In genomic region chr7:100705753-100706671, GRCh38 we compare ENCODE assay signal across 8 cellular contexts. TPM values are rescaled to one million over a fixed set of nuclear protein-coding genes. Genes with fewer than 3 reads are reported as not detected.
DNase-seq lines count a peak whose midpoint lies in the region; TF ChIP-seq lines count a peak whose summit lies in the region.

TSS of gene POP7 (plus strand) at chr7:100706121. CDS start at chr7:100706831, 710 bp downstream.

- intact Hi-C loops in stomach (cut with DNase I; ENCODE audit: low total_unique reads): loop anchor here (10.0 kb wide), 1 partner anchor 149 kb away; the partner anchor contains the start of gene SLC12A9

- no peaks in the 10 kb centered on the region; the same call in 1 of the 2 replicates for H3K36me3 ChIP-seq in ES-I3 (ENCODE audit: insufficient read depth, low read length)
- H3K36me3 ChIP-seq in HAP-1 (replicated peaks): peaks cover 22% of the 10 kb centered on the region
- H3K36me3 ChIP-seq in MM.1S (replicated peaks; ENCODE audit: insufficient read depth, low read length): no peaks in the 10 kb centered on the region; the same call in 1 of the 2 replicates
- H3K36me3 ChIP-seq in neural cell (ENCODE audit: insufficient read depth, low read length): no peaks in the 10 kb centered on the region
- H3K36me3 ChIP-seq in stomach: peaks cover 0 to 8% (median 5%) of the 10 kb centered on the region in 4 donors

- H3K4me3 ChIP-seq in HAP-1 (peak within 1 kb of the TSS; percentile 99), MM.1S (ENCODE audit: low read length) (peak within 1 kb of the TSS; percentile 96), neural cell (ENCODE audit: low read length) (peak within 1 kb of the TSS; percentile 87), stomach (peak within 1 kb of the TSS; percentile 75 to 90 (median 84))

- H4K20me1 ChIP-seq in MM.1S (ENCODE audit: insufficient read depth, low read length) (no peaks in the 10 kb centered on the region), neural cell (ENCODE audit: insufficient read depth) (no peaks in the 10 kb centered on the region)

- TF ChIP-seq RAD21 in neural cell (conservative IDR thresholded peaks at IDR 0.05): no peak

- peaks cover 4% of the 10 kb centered on the region; the same call in 1 of the 2 replicates for H3F3A ChIP-seq in MM.1S (ENCODE audit: insufficient read depth, low read length)
- no peaks in the 10 kb centered on the region for H3F3A ChIP-seq in neural cell (ENCODE audit: insufficient read depth, low read length, poor library complexity, severe bottlenecking)

- H3K79me2 ChIP-seq in MM.1S (ENCODE audit: low read length) (peaks cover 16% of the 10 kb centered on the region), neural cell (replicated peaks; ENCODE audit: insufficient read depth, low read length) (peaks cover 14% of the 10 kb centered on the region)

- H3K9ac ChIP-seq in ES-I3 (ENCODE audit: low read depth, low read length) (peak within 1 kb of the TSS; percentile 87), MM.1S (ENCODE audit: low read length) (peak within 1 kb of the TSS; percentile 95), neural cell (ENCODE audit: low read length) (peak within 1 kb of the TSS; percentile 91)

- no peak for TF ChIP-seq POLR2A in stomach (IDR thresholded peaks at IDR 0.05)

- TF ChIP-seq CTCF in MM.1S (IDR thresholded peaks at IDR 0.05; ENCODE audit: low read length): no peak
- no peak for TF ChIP-seq CTCF in neural cell (IDR thresholded peaks at IDR 0.05; ENCODE audit: poor library complexity, severe bottlenecking)
- TF ChIP-seq CTCF in stomach (IDR thresholded peaks at IDR 0.05): no peak

- no peaks in the 10 kb centered on the region; the same call in 1 of the 2 replicates for H3K27me3 ChIP-seq in HAP-1 (ENCODE audit: low read depth)
- H3K27me3 ChIP-seq in MM.1S (replicated peaks; ENCODE audit: insufficient read depth, low read length): peaks cover 27% of the 10 kb centered on the region
- H3K27me3 ChIP-seq in neural cell (ENCODE audit: insufficient read depth, low read depth, low read length): no peaks in the 10 kb centered on the region
- no peaks in the 10 kb centered on the region for H3K27me3 ChIP-seq in stomach

- H3K9me2 ChIP-seq in MM.1S (replicated peaks; ENCODE audit: insufficient read depth, low read length) (no peaks in the 10 kb centered on the region), neural cell (ENCODE audit: insufficient read depth, low read length) (no peaks in the 10 kb centered on the region)

- H3K27ac ChIP-seq in MM.1S (ENCODE audit: low read length) (peak within 1 kb of the TSS; percentile 83), neural cell (ENCODE audit: low read length) (peak within 1 kb of the TSS; percentile 82), stomach (peak within 1 kb of the TSS; percentile 91 to 97 (median 92))

- peaks cover 3% of the 10 kb centered on the region; the same call in 1 of the 2 replicates for H3K4me1 ChIP-seq in ES-I3 (ENCODE audit: insufficient read depth, low read length)
- peaks cover 10% of the 10 kb centered on the region for H3K4me1 ChIP-seq in HAP-1
- H3K4me1 ChIP-seq in MM.1S (ENCODE audit: low read length): peaks cover 8% of the 10 kb centered on the region; the same call in 1 of the 2 replicates
- peaks cover 13 to 29% (median 28%) of the 10 kb centered on the region in 4 donors for H3K4me1 ChIP-seq in stomach

- in situ Hi-C loops in HAP-1 (cut with MboI; ENCODE audit: low sequenced_read_pairs): loop anchor here (5.0 kb wide), 1 partner anchor 146 kb away; the partner anchor contains the start of gene SLC12A9

- WGBS in stomach, 5 donors: 0 to 1% (median 0%) methylated on average over 73 to 86 of the region's 86 CpGs

- H2AFZ ChIP-seq in MM.1S (ENCODE audit: low read length): peak within 1 kb of the TSS; percentile 89
- peak within 1 kb of the TSS; percentile 84 for H2AFZ ChIP-seq in neural cell (ENCODE audit: low read depth, low read length)

- DNase-seq in HAP-1 (ENCODE audit: low spot score in 2 of 2) (peak; percentile 90 to 100), MM.1S (peak; percentile 99), SIG-M5 (lab: John Stamatoyannopoulos, UW) (peak; percentile 63), activated gamma-delta T cell (lab: John Stamatoyannopoulos, UW) (peak; percentile 95), fibroblast of the conjunctiva (ENCODE audit: low read depth) (peak; percentile 97), stomach (peak; percentile 100)

- no peak for TF ChIP-seq EP300 in neural cell (conservative IDR thresholded peaks at IDR 0.05; ENCODE audit: poor library complexity, severe bottlenecking)
- TF ChIP-seq EP300 in stomach (IDR thresholded peaks at IDR 0.05): no peak

- H3K4me2 ChIP-seq in MM.1S (ENCODE audit: low read depth, low read length) (peak within 1 kb of the TSS; percentile 88), neural cell (ENCODE audit: low read length) (peak within 1 kb of the TSS; percentile 72)

- H3K9me3 ChIP-seq in ES-I3 (ENCODE audit: control insufficient read depth, insufficient read depth, low read length) (no peaks in the 10 kb centered on the region), HAP-1 (no peaks in the 10 kb centered on the region), MM.1S (replicated peaks; ENCODE audit: insufficient read depth, low read length) (no peaks in the 10 kb centered on the region), neural cell (ENCODE audit: low read length) (no peaks in the 10 kb centered on the region), stomach (no peaks in the 10 kb centered on the region)

TF ChIP-seq in neural cell, 6 proteins besides CTCF, POLR2A, EP300 and RAD21:
- TF ChIP-seq POLR2AphosphoS5 (IDR thresholded peaks at IDR 0.05) (peak; percentile 97), SMC3 (conservative IDR thresholded peaks at IDR 0.05; ENCODE audit: poor library complexity) (no peak), MXI1 (conservative IDR thresholded peaks at IDR 0.05; ENCODE audit: poor library complexity, severe bottlenecking) (peak; percentile 92), EZH2 (IDR thresholded peaks at IDR 0.05; ENCODE audit: borderline replicate concordance, insufficient read depth, low read length, poor library complexity, severe bottlenecking) (no peak), REST (IDR thresholded peaks at IDR 0.05; ENCODE audit: borderline replicate concordance) (peak; percentile 61), TAF1 (IDR thresholded peaks at IDR 0.05; ENCODE audit: low read depth) (peak; percentile 39)

RNA-seq across cellular contexts. Expression of gene POP7, which starts in this region (rescaled TPM):
- polyA plus RNA-seq in neural cell (92.1 and 104 TPM in 2 replicates), stomach (10 to 100 TPM; 38.1 to 45.2 (median 39.0) TPM)
- polyA minus RNA-seq in neural cell: 39.0 and 50.6 TPM in 2 replicates
- total RNA-seq in stomach: 10 to 100 TPM in 4 of 5 donors, not detected in 1; 23.3 to 70.1 (median 38.3) TPM

Comparison
In these comparisons a context has a peak if more than half of its experiments do, and no peak if none do; other contexts are left out.
1. Peak in every context shown above with its lines: DNase-seq, H3K4me3 ChIP-seq and H3K27ac ChIP-seq.